8 cellular contexts compared by ENCODE assay signal in the genomic region with DNA sequence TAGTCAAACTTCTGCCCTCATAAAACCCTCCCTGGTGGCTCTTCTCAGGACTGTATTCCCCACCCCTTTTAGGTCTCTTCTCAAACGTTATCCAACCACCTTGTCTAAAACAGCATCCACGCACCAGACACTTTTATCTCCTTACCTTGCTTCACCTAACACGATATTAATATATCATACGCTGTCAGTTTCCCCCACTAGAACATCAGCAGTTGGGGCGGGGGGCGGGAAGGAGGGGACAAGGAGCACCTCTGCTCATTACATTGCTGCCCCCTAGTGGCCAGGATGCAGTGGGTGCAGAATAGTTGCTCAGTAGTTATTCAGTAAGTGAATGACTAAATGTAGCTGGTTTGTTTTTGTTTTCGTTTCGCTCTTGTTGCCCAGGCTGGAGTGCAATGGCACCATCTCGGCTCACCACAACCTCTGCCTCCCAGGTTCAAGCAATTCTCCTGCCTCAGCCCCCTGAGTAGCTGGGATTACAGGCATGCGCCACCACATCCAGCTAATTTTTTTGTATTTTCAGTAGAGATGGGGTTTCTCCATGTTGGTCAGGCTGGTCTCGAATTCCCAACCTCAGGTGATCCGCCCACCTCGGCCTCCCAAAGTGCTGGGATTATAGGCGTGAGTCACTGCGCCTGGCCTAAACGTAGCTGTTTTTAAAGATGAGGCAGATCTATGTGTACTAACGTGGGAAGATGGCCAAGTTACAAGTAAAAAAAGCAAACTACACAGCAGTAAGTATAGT. TPM values are rescaled to one million over a fixed set of nuclear protein-coding genes. Genes with fewer than 3 reads are reported as not detected.
DNase-seq lines count a peak whose midpoint lies in the region; ATAC-seq and TF ChIP-seq lines count a peak whose summit lies in the region.
"Not testable (repeated sequence)": the region's sequence is repeated elsewhere in the genome, so short reads cannot be mapped to it uniquely, and the experiment has no call there.

No MANE protein-coding gene starts in this region.

- CTCF ChIA-PET in activated B cell treated with CpG ODN at 0.5 μM for 24 hours (lab: Charles Lee), result interaction anchor here (0.7 to 1.6 kb wide), 7 partner anchors 10 to 596 kb away, joined by 3 to 7 read pairs (median 4); a partner anchor contains a TSS

- POLR2A ChIA-PET in activated B cell treated with CpG ODN at 0.5 μM for 24 hours (lab: Charles Lee), result not testable (repeated sequence)

- ATAC-seq in activated B cell treated with CpG ODN at 0.5 μM for 24 hours (ENCODE audit: low read depth), result peak; percentile 81
- not testable (repeated sequence) for ATAC-seq in heart left ventricle

- not testable (repeated sequence) for H3K36me3 Mint-ChIP-seq in activated B cell treated with CpG ODN at 0.5 μM for 24 hours (ENCODE audit: low read depth); osteocyte (ENCODE audit: unreplicated experiment)

- in situ Hi-C loops in astrocyte of the cerebellum (cut with HindIII; ENCODE audit: low sequenced_read_pairs), result not testable (repeated sequence)

- H3K4me3 ChIP-seq in astrocyte of the cerebellum (ENCODE audit: low read depth, low read length); heart left ventricle: not testable (repeated sequence)

- peaks cover 0 to 27% (median 10%) of the 10 kb centered on the region in 12 donors for H3K4me1 ChIP-seq in heart left ventricle

- not testable (repeated sequence) for H3K4me1 Mint-ChIP-seq in activated B cell treated with CpG ODN at 0.5 μM for 24 hours; osteocyte (ENCODE audit: unreplicated experiment)

- intact Hi-C loops in activated B cell treated with CpG ODN at 0.5 μM for 24 hours (cut with micrococcal nuclease) (loop anchor here (1.0 kb wide), 3 partner anchors 76 to 176 kb away; a partner anchor contains a TSS), heart left ventricle (cut with DNase I) (loop anchor here in 7 of 10 donors (2.0 to 5.0 kb wide), 2 partner anchors 36 to 38 kb away; no protein-coding TSS in a partner anchor)

- H3K27ac ChIP-seq in heart left ventricle, result not testable (repeated sequence)

- H3K27me3 ChIP-seq in heart left ventricle, result not testable (repeated sequence)

- TF ChIP-seq CTCF in activated B cell treated with CpG ODN at 0.5 μM for 24 hours (IDR thresholded peaks at IDR 0.05) (peak; percentile 50), astrocyte of the cerebellum (IDR thresholded peaks at IDR 0.05; ENCODE audit: low read depth, low read length, missing control alignments) (peak; percentile 86), heart left ventricle (IDR thresholded peaks at IDR 0.05) (peak; percentile 70 to 90 (median 78)), osteocyte (IDR thresholded peaks at IDR 0.05) (peak; percentile 88)

- TF ChIP-seq POLR2A in heart left ventricle (IDR thresholded peaks at IDR 0.05), result not testable (repeated sequence)

- not testable (repeated sequence) for H3K36me3 ChIP-seq in heart left ventricle

- not testable (repeated sequence) for H3K9me3 ChIP-seq in heart left ventricle

- 28 to 34% (median 31%) methylated on average over 17 of the region's 17 CpGs for WGBS in heart left ventricle, 4 donors

- H3K9me3 Mint-ChIP-seq in activated B cell treated with CpG ODN at 0.5 μM for 24 hours; osteocyte (ENCODE audit: unreplicated experiment): not testable (repeated sequence)

- not testable (repeated sequence) for H3K27me3 Mint-ChIP-seq in activated B cell treated with CpG ODN at 0.5 μM for 24 hours; osteocyte (ENCODE audit: unreplicated experiment)

- H3K27ac Mint-ChIP-seq in activated B cell treated with CpG ODN at 0.5 μM for 24 hours; osteocyte (ENCODE audit: unreplicated experiment): not testable (repeated sequence)

- not testable (repeated sequence) for H3K4me3 Mint-ChIP-seq in activated B cell treated with CpG ODN at 0.5 μM for 24 hours; osteocyte (ENCODE audit: unreplicated experiment)

- DNase-seq in DMS114 treated with DMSO at 0.1 percent for 48 hours (lab: John Stamatoyannopoulos, UW; ENCODE audit: unreplicated experiment) (peak; percentile 67), HS-5 (ENCODE audit: low read depth) (peak; percentile 38), NCI-H524 (lab: John Stamatoyannopoulos, UW) (peak; percentile 68 to 82), astrocyte of the cerebellum (ENCODE audit: low read depth) (peak; percentile 23), heart left ventricle (peak; percentile 5 to 59 (median 44))
- not testable (repeated sequence) for DNase-seq in activated B cell treated with CpG ODN at 0.5 μM for 24 hours; osteocyte (ENCODE audit: extremely low spot score, unreplicated experiment)
- peak; percentile 58 for DNase-seq in stimulated activated naive CD4-positive, alpha-beta T cell treated with Interleukin-2 at 50 U/mL for 16 hours (lab: John Stamatoyannopoulos, UW)

RNA-seq across cellular contexts. Expression of a gene that starts 35.2 kb away (rescaled TPM):
- 0.09 and 0.15 TPM in 2 replicates for total RNA-seq in activated B cell treated with CpG ODN at 0.5 μM for 24 hours
- 1 to 10 TPM; 1.4 to 9.0 (median 3.6) TPM for total RNA-seq in heart left ventricle
- polyA plus RNA-seq in heart left ventricle, result under 1 TPM; 0.28 to 0.72 TPM
- total RNA-seq in osteocyte, result 0.38 and 0.55 TPM in 2 replicates

RNA-seq across cellular contexts. Expression of a gene that starts 40.8 kb away (rescaled TPM):
- 1.4 and 1.8 TPM in 2 replicates for total RNA-seq in activated B cell treated with CpG ODN at 0.5 μM for 24 hours
- 100 to 1,000 TPM; 165 to 414 (median 231) TPM for total RNA-seq in heart left ventricle
- 100 to 1,000 TPM in 1 of 2 donors, 10 to 100 TPM in 1; 48.3 to 117 TPM for polyA plus RNA-seq in heart left ventricle
- not detected in 2 replicates for total RNA-seq in osteocyte

RNA-seq across cellular contexts. Expression of a gene that starts 41.2 kb away (rescaled TPM):
- 27.7 and 29.6 TPM in 2 replicates for total RNA-seq in activated B cell treated with CpG ODN at 0.5 μM for 24 hours
- 10 to 100 TPM in 3 of 9 donors, 1 to 10 TPM in 6; 6.3 to 17.7 (median 8.8) TPM for total RNA-seq in heart left ventricle
- 1 to 10 TPM; 5.1 to 6.9 TPM for polyA plus RNA-seq in heart left ventricle
- total RNA-seq in osteocyte, result 15.2 and 15.5 TPM in 2 replicates

Comparison
In these comparisons a context has a peak if more than half of its experiments do, and no peak if none do; other contexts are left out.
1. RNA of a gene that starts 40.8 kb away (total RNA-seq): 165 to 414 TPM in heart left ventricle; 1.4 to 1.8 TPM in activated B cell treated with CpG ODN at 0.5 μM for 24 hours and not detected in osteocyte; every median in the first group is over 10 times any median in the second.
2. Peak in every context shown above with its lines, with median percentiles within 50 percentile points of each other: CTCF ChIP-seq.